Comparison of ENCODE assay signal across 8 cellular contexts in genomic region chr6:136647363-136647763, GRCh38.
A peak's percentile ranks its signal among the peaks of the same experiment; 100 is the strongest.
DNase-seq lines count a peak whose midpoint lies in the region; ATAC-seq and TF ChIP-seq lines count a peak whose summit lies in the region.

No MANE protein-coding gene starts in this region.

- H3K4me1 Mint-ChIP-seq in natural killer cell: no peaks in the 10 kb centered on the region

- H3K27me3 ChIP-seq in DND-41 (ENCODE audit: insufficient read depth, low read length, poor library complexity) (no peaks in the 10 kb centered on the region), OCI-LY3 (ENCODE audit: low read depth, low read length) (no peaks in the 10 kb centered on the region), body of pancreas (no peaks in the 10 kb centered on the region)

- H3K9me3 Mint-ChIP-seq in natural killer cell: no peaks in the 10 kb centered on the region

- 37 to 38% methylated on average over 8 of the region's 8 CpGs for WGBS in body of pancreas, 2 donors

- H4K20me1 ChIP-seq in DND-41 (ENCODE audit: insufficient read depth, low read length) (no peaks in the 10 kb centered on the region), OCI-LY3 (ENCODE audit: insufficient read depth, low read length) (no peaks in the 10 kb centered on the region)

- H3K9me3 ChIP-seq in DND-41 (ENCODE audit: insufficient read depth, low read length, severe bottlenecking): no peaks in the 10 kb centered on the region
- H3K9me3 ChIP-seq in OCI-LY3 (ENCODE audit: insufficient read depth, low read length): no peaks in the 10 kb centered on the region
- H3K9me3 ChIP-seq in body of pancreas: no peaks in the 10 kb centered on the region

- H3K79me2 ChIP-seq in DND-41 (ENCODE audit: insufficient read depth, low read length) (no peaks in the 10 kb centered on the region), OCI-LY3 (ENCODE audit: low read length) (no peaks in the 10 kb centered on the region)

- H3K4me1 ChIP-seq in DND-41 (ENCODE audit: insufficient read depth, low read length): no peaks in the 10 kb centered on the region
- H3K4me1 ChIP-seq in OCI-LY3 (ENCODE audit: low read length): peaks cover 13% of the 10 kb centered on the region
- peaks cover 60% of the 10 kb centered on the region for H3K4me1 ChIP-seq in body of pancreas

- no peak overlapping the region for H3K4me2 ChIP-seq in DND-41 (ENCODE audit: insufficient read depth, low read length)
- peak overlapping the region; percentile 50 for H3K4me2 ChIP-seq in OCI-LY3 (ENCODE audit: low read length)

- no peaks in the 10 kb centered on the region for H3K36me3 ChIP-seq in DND-41 (ENCODE audit: insufficient read depth, low read length)
- no peaks in the 10 kb centered on the region for H3K36me3 ChIP-seq in OCI-LY3 (replicated peaks; ENCODE audit: low read depth, low read length)
- peaks cover 0 to 5% of the 10 kb centered on the region in 2 donors for H3K36me3 ChIP-seq in body of pancreas (replicated peaks in 1 of 2; ENCODE audit: insufficient read depth in 1 of 2, low read depth in 2 of 2)

- H3K36me3 Mint-ChIP-seq in natural killer cell: no peaks in the 10 kb centered on the region

- no peak for TF ChIP-seq POLR2A in body of pancreas (IDR thresholded peaks at IDR 0.05)

- no peak overlapping the region for H3K4me3 ChIP-seq in DND-41 (ENCODE audit: low read depth in 1 of 2, low read length in 2 of 2)
- H3K4me3 ChIP-seq in OCI-LY3 (ENCODE audit: low read length): peak overlapping the region; percentile 53
- H3K4me3 ChIP-seq in body of pancreas: no peak overlapping the region

- no peaks in the 10 kb centered on the region for H3K27me3 Mint-ChIP-seq in natural killer cell (ENCODE audit: low read depth in 2 of 2)

- H3K27ac ChIP-seq in DND-41 (ENCODE audit: low read length): no peak overlapping the region
- H3K27ac ChIP-seq in OCI-LY3 (ENCODE audit: low read length): no peak overlapping the region
- peak overlapping the region; percentile 43 to 72 (median 60) for H3K27ac ChIP-seq in body of pancreas

- H3K27ac Mint-ChIP-seq in natural killer cell: no peak overlapping the region

- intact Hi-C loops in body of pancreas (cut with DNase I): loop anchor here (10.0 kb wide), 2 partner anchors 57 to 147 kb away; partner anchors contain the start of gene MAP3K5
- intact Hi-C loops in natural killer cell (cut with micrococcal nuclease): no loop called here
- intact Hi-C loops in posterior vena cava (cut with DNase I): loop anchor here in 1 of 2 donors (5.0 kb wide), 1 partner anchor 145 kb away; the partner anchor contains the start of gene MAP3K5

- TF ChIP-seq CTCF in DND-41 (IDR thresholded peaks at IDR 0.05; ENCODE audit: borderline replicate concordance, extremely low read depth, low read length, poor library complexity, severe bottlenecking) (no peak), OCI-LY3 (IDR thresholded peaks at IDR 0.05; ENCODE audit: low read depth, low read length) (no peak), body of pancreas (IDR thresholded peaks at IDR 0.05) (no peak), natural killer cell (IDR thresholded peaks at IDR 0.05) (no peak)

- ATAC-seq in DND-41 (ENCODE audit: insufficient read depth, low read depth): peak; percentile 35; the same call in 1 of the 3 replicates
- peak; percentile 76 for ATAC-seq in GM21423 (IDR thresholded peaks at IDR 0.05; ENCODE audit: unreplicated experiment)
- peak; percentile 52 for ATAC-seq in body of pancreas
- peak; percentile 88 to 93 (median 92) for ATAC-seq in natural killer cell
- ATAC-seq in HG03571 (IDR thresholded peaks at IDR 0.05; ENCODE audit: unreplicated experiment): no peak

- H2AFZ ChIP-seq in DND-41 (ENCODE audit: low read depth, low read length): no peak overlapping the region
- H2AFZ ChIP-seq in OCI-LY3 (ENCODE audit: low read depth, low read length): peak overlapping the region; percentile 23

- H3K9ac ChIP-seq in DND-41 (ENCODE audit: low read depth, low read length) (no peak overlapping the region), OCI-LY3 (ENCODE audit: low read length) (no peak overlapping the region)

- DNase-seq in DND-41 (no peak), body of pancreas (peak in 3 of 4 donors; percentile 50 to 65 (median 59)), natural killer cell (peak; percentile 21), posterior vena cava (ENCODE audit: low spot score) (no peak), D341Med (ENCODE audit: low spot score) (no peak)

- H3K4me3 Mint-ChIP-seq in natural killer cell: no peak overlapping the region

Comparison
In these comparisons a context has a peak if more than half of its experiments do, and no peak if none do; other contexts are left out.
1. DNase-seq: peak in body of pancreas (3 of 4) and natural killer cell (single experiment); none in DND-41 (single experiment), posterior vena cava (single experiment) and D341Med (single experiment).
2. H3K27ac ChIP-seq: peak in body of pancreas (4 of 4); none in DND-41 (single experiment) and OCI-LY3 (single experiment).